In genomic region chr9:87704342-87704741, GRCh38 we compare ENCODE assay signal across 24 cellular contexts.
"Had no signal": no experiment of that assay in that cellular context is flagged by ENCODE, and none has a peak within 500 bp of the region (broad histone marks: within the 10 kb centered on the region; RNA-seq: fewer than 3 reads in every experiment).

No MANE protein-coding gene starts in this region.

- H3K4me3 ChIP-seq: esophagus muscularis mucosa, heart right ventricle, neural progenitor cell, testis, upper lobe of right lung had no signal

- H3K4me3 Mint-ChIP-seq: activated CD8-positive, alpha-beta T cell treated with anti-CD3 and anti-CD28 coated beads for 36 hours; activated naive CD4-positive, alpha-beta T cell treated with anti-CD3 and anti-CD28 coated beads, Interleukin-2, amount 50 U/mL, for 24 hours; activated naive CD8-positive, alpha-beta T cell treated with anti-CD3 and anti-CD28 coated beads, Interleukin-2, amount 50 U/mL, for 24 hours; activated T-cell treated with anti-CD3 and anti-CD28 coated beads, Interleukin-2, amount 50 U/mL, for 4 hours; central memory CD8-positive, alpha-beta T cell; dendritic cell treated with granulocyte-macrophage colony-stimulating factor and Interleukin-4, amounts not matched to agents 40 ng/mL and 50 ng/mL, for 4 days; naive thymus-derived CD8-positive, alpha-beta T cell; neural progenitor cell; T-helper 17 cell had no signal

- H3K27me3 ChIP-seq: esophagus muscularis mucosa, foreskin keratinocyte, heart right ventricle, neural progenitor cell, testis, upper lobe of right lung had no signal

- H2AFZ ChIP-seq: neural progenitor cell had no signal

- H3K27ac Mint-ChIP-seq: activated CD8-positive, alpha-beta T cell treated with anti-CD3 and anti-CD28 coated beads for 36 hours; activated naive CD4-positive, alpha-beta T cell treated with anti-CD3 and anti-CD28 coated beads, Interleukin-2, amount 50 U/mL, for 24 hours; activated naive CD8-positive, alpha-beta T cell treated with anti-CD3 and anti-CD28 coated beads, Interleukin-2, amount 50 U/mL, for 24 hours; activated T-helper 2 cell treated with anti-CD3 and anti-CD28 coated beads, Interferon-gamma antibody, Interleukin-2, Interleukin-4, amounts not matched to agents 10 μg/mL and 5 μg/mL and 100 μg/mL, durations not matched to agents 14 hours and 24 hours and 36 hours; dendritic cell treated with granulocyte-macrophage colony-stimulating factor and Interleukin-4, amounts not matched to agents 40 ng/mL and 50 ng/mL, for 4 days; neural progenitor cell; T-helper 17 cell had no signal

- H3K36me3 ChIP-seq: neural progenitor cell had no signal

- ATAC-seq: activated CD8-positive, alpha-beta T cell treated with anti-CD3 and anti-CD28 coated beads for 36 hours; activated naive CD8-positive, alpha-beta T cell treated with anti-CD3 and anti-CD28 coated beads, Interleukin-2, amount 50 U/mL, for 24 hours; activated T-cell treated with anti-CD3 and anti-CD28 coated beads, Interleukin-2, amount 50 U/mL, for 4 hours; foreskin keratinocyte; heart right ventricle; left cardiac atrium; left ventricle myocardium superior; naive thymus-derived CD8-positive, alpha-beta T cell; right cardiac atrium; T-helper 17 cell; upper lobe of right lung had no signal

- H3K36me3 Mint-ChIP-seq: activated naive CD4-positive, alpha-beta T cell treated with anti-CD3 and anti-CD28 coated beads, Interleukin-2, amount 50 U/mL, for 24 hours; naive thymus-derived CD8-positive, alpha-beta T cell had no signal

- H3K9ac ChIP-seq: neural progenitor cell had no signal

- H3K4me2 ChIP-seq: neural progenitor cell had no signal

- H3K27me3 Mint-ChIP-seq: activated naive CD4-positive, alpha-beta T cell treated with anti-CD3 and anti-CD28 coated beads, Interleukin-2, amount 50 U/mL, for 24 hours; activated naive CD8-positive, alpha-beta T cell treated with anti-CD3 and anti-CD28 coated beads, Interleukin-2, amount 50 U/mL, for 24 hours; dendritic cell treated with granulocyte-macrophage colony-stimulating factor and Interleukin-4, amounts not matched to agents 40 ng/mL and 50 ng/mL, for 4 days; naive thymus-derived CD8-positive, alpha-beta T cell; T-helper 17 cell had no signal

- H3K4me1 Mint-ChIP-seq: central memory CD8-positive, alpha-beta T cell had no signal

- H3K27ac ChIP-seq: foreskin keratinocyte, heart right ventricle, neural progenitor cell, testis, upper lobe of right lung had no signal

- H3K9me3 Mint-ChIP-seq: activated CD8-positive, alpha-beta T cell treated with anti-CD3 and anti-CD28 coated beads for 36 hours; activated naive CD4-positive, alpha-beta T cell treated with anti-CD3 and anti-CD28 coated beads, Interleukin-2, amount 50 U/mL, for 24 hours; activated naive CD8-positive, alpha-beta T cell treated with anti-CD3 and anti-CD28 coated beads, Interleukin-2, amount 50 U/mL, for 24 hours; activated T-cell treated with anti-CD3 and anti-CD28 coated beads, Interleukin-2, amount 50 U/mL, for 4 hours; activated T-helper 2 cell treated with anti-CD3 and anti-CD28 coated beads, Interferon-gamma antibody, Interleukin-2, Interleukin-4, amounts not matched to agents 10 μg/mL and 5 μg/mL and 100 μg/mL, durations not matched to agents 14 hours and 24 hours and 36 hours; central memory CD8-positive, alpha-beta T cell; dendritic cell treated with granulocyte-macrophage colony-stimulating factor and Interleukin-4, amounts not matched to agents 40 ng/mL and 50 ng/mL, for 4 days; naive thymus-derived CD8-positive, alpha-beta T cell; neural progenitor cell had no signal

- H3K4me1 ChIP-seq: testis, upper lobe of right lung had no signal

- H3K9me3 ChIP-seq: esophagus muscularis mucosa, heart right ventricle, testis, upper lobe of right lung had no signal

- DNase-seq: activated CD4-positive, alpha-beta T cell treated with anti-CD3 and anti-CD28 coated beads, Interleukin-2, amount 50 U/mL, for 1 hour; activated CD8-positive, alpha-beta T cell treated with anti-CD3 and anti-CD28 coated beads for 36 hours; activated naive CD8-positive, alpha-beta T cell treated with anti-CD3 and anti-CD28 coated beads, Interleukin-2, amount 50 U/mL, for 24 hours; activated T-cell treated with anti-CD3 and anti-CD28 coated beads, Interleukin-2, amount 50 U/mL, for 4 hours; amygdala; foreskin keratinocyte; heart right ventricle; left cardiac atrium; left ventricle myocardium superior; naive thymus-derived CD8-positive, alpha-beta T cell; occipital lobe; right cardiac atrium; stimulated activated CD4-positive, alpha-beta T cell treated with anti-CD3 and anti-CD28 coated beads, Interleukin-2, amount 100 ng/mL, for 48 hours; stimulated activated naive CD4-positive, alpha-beta T cell treated with Interleukin-2 at 50 U/mL for 16 hours; T-helper 17 cell; T1000; testis; upper lobe of right lung had no signal
